ENCODE assay signal across 15 cellular contexts in the genomic region with DNA sequence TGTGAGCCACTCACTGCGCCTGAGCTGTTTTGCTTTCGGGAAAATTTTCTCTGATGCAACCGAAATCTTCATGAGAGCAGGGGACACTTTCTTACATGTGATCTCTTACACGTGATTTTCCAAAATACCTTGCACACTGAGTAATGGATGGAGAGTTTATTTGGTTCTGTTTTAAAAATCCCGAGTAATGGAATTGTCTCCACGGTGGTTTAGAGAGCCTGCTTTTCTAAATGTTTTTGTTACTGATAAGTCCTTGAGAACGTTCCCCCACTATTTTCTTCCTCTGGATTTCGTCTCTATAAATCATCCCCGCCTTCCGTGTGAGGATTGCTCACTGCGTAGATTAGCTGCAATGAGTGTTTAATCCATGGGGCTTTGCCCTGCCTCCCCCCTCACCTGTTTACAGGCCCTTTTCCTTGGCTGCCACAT. TPM values are rescaled to one million over a fixed set of nuclear protein-coding genes. Genes with fewer than 3 reads are reported as not detected.
DNase-seq lines count a peak whose midpoint lies in the region; ATAC-seq and TF ChIP-seq lines count a peak whose summit lies in the region.
"Had no signal": no experiment of that assay in that cellular context is flagged by ENCODE, and none has a peak within 500 bp of the region (broad histone marks: within the 10 kb centered on the region; RNA-seq: fewer than 3 reads in every experiment).

No MANE protein-coding gene starts in this region.

- ATAC-seq in sciatic nerve (peak; percentile 10), GM18517 (IDR thresholded peaks at IDR 0.05; ENCODE audit: unreplicated experiment) (no peak), HG02571 (IDR thresholded peaks at IDR 0.05; ENCODE audit: unreplicated experiment) (no peak)
- ATAC-seq: K562 had no signal

- intact Hi-C loops in sciatic nerve (cut with DNase I), result no loop called here

- peak; percentile 16 for DNase-seq in activated effector memory CD4-positive, alpha-beta T cell treated with anti-CD3 and anti-CD28 coated beads, Interleukin-2, amount 50 U/mL, for 16 hours
- no peak for DNase-seq in activated effector memory CD4-positive, alpha-beta T cell treated with Interleukin-2 at 50 U/mL for 16 hours
- peak; percentile 33 for DNase-seq in fibroblast of the aortic adventitia (ENCODE audit: low read depth)
- DNase-seq in sciatic nerve (ENCODE audit: low spot score), result peak; percentile 17
- DNase-seq in NCI-H1694 (lab: John Stamatoyannopoulos, UW), result no peak
- no peak for DNase-seq in OCI-M1 (lab: John Stamatoyannopoulos, UW)
- DNase-seq: DMS153, HCEC 1CT, NCI-H146, NCI-H226, NCI-H69, Right ventricle myocardium superior had no signal

- H3K4me3 ChIP-seq in fibroblast of the aortic adventitia (ENCODE audit: low read depth, low read length), result no peak overlapping the region
- H3K4me3 ChIP-seq: K562 had no signal

- TF ChIP-seq CTCF in fibroblast of the aortic adventitia (IDR thresholded peaks at IDR 0.05; ENCODE audit: insufficient read depth, low read length), result no peak

RNA-seq across cellular contexts. Expression of gene CAMK1D, which starts 25.7 kb away (rescaled TPM):
- total RNA-seq in fibroblast of the aortic adventitia (ENCODE audit: low replicate concordance) (2.3 and 9.8 TPM in 2 replicates), sciatic nerve (27.1 TPM)

Comparison
In these comparisons a context has a peak if more than half of its experiments do, and no peak if none do; other contexts are left out.
1. DNase-seq: peak in activated effector memory CD4-positive, alpha-beta T cell treated with anti-CD3 and anti-CD28 coated beads, Interleukin-2, amount 50 U/mL, for 16 hours (single experiment), fibroblast of the aortic adventitia (single experiment) and sciatic nerve (single experiment); none in activated effector memory CD4-positive, alpha-beta T cell treated with Interleukin-2 at 50 U/mL for 16 hours (single experiment), NCI-H1694 (single experiment) and OCI-M1 (single experiment).